Comparison of ENCODE assay signal across 17 cellular contexts in the genomic region with DNA sequence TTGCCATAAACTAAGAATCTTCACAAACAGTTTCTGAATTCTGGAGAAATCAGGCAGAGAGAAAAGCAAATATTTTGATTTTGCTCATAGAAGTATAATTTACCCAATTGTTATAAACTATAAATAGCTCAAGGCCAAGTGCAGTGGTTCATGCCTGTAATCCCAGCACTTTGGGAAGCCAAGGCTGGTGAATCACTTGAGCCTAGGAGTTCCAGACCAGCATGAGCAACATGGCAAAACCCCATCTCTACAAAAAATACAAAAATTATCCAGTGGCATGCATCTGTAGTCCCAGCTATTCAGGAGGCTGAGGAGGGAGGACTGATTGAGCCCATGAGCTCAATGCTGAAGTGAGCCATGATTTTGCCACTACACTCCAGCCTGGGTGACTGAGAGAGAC. TPM values are rescaled to one million over a fixed set of nuclear protein-coding genes. Genes with fewer than 3 reads are reported as not detected.
DNase-seq lines count a peak whose midpoint lies in the region; ATAC-seq lines count a peak whose summit lies in the region.
"Had no signal": no experiment of that assay in that cellular context is flagged by ENCODE, and none has a peak within 500 bp of the region (broad histone marks: within the 10 kb centered on the region; RNA-seq: fewer than 3 reads in every experiment).

No MANE protein-coding gene starts in this region.

- no peaks in the 10 kb centered on the region for H3K9me3 ChIP-seq in GM23248 (ENCODE audit: low read depth)

- H3K9ac ChIP-seq in GM23248, result no peak overlapping the region

- no peak for ATAC-seq in GM18498 (IDR thresholded peaks at IDR 0.05; ENCODE audit: unreplicated experiment)
- ATAC-seq: GM23338, HepG2 had no signal

- H3K36me3 ChIP-seq in GM23248 (ENCODE audit: low read depth), result no peaks in the 10 kb centered on the region

- H3K27ac ChIP-seq in GM23248, result peak overlapping the region; percentile 35; the same call in 1 of the 2 replicates
- H3K27ac ChIP-seq: C4-2B had no signal

- H3K27me3 ChIP-seq in GM23248 (replicated peaks; ENCODE audit: insufficient read depth), result no peaks in the 10 kb centered on the region

- no peak overlapping the region for H2AFZ ChIP-seq in GM23248
- H2AFZ ChIP-seq: GM23338 had no signal

- DNase-seq in GM23248 (peak; percentile 69), LHCN-M2 (ENCODE audit: low read depth) (peak; percentile 46), fibroblast of peridontal ligament (ENCODE audit: extremely low read depth) (peak; percentile 45), mesenteric fat pad (ENCODE audit: low spot score) (no peak), NCI-H187 (lab: John Stamatoyannopoulos, UW) (no peak), ureter (ENCODE audit: low spot score) (no peak)
- DNase-seq: AML-193; Caco-2; CD4-positive, alpha-beta T cell; GF-D8; HCEC 1CT; HFFc6; KG1 had no signal

- H3K4me1 ChIP-seq in GM23248 (ENCODE audit: insufficient read depth), result peaks cover 3% of the 10 kb centered on the region; the same call in 1 of the 2 replicates

- H3K4me2 ChIP-seq in GM23248 (ENCODE audit: unreplicated experiment), result no peak overlapping the region
- H3K4me2 ChIP-seq: GM23338 had no signal

- in situ Hi-C loops in GM23248 (cut with MboI), result no loop called here

- H3K4me3 ChIP-seq in GM23248, result no peak overlapping the region
- H3K4me3 ChIP-seq: GM23338 had no signal

- no peaks in the 10 kb centered on the region for H3K9me2 ChIP-seq in GM23248 (ENCODE audit: insufficient read depth)

- H3K79me2 ChIP-seq in GM23248 (ENCODE audit: insufficient read depth), result no peaks in the 10 kb centered on the region

- H3F3A ChIP-seq in GM23248 (ENCODE audit: insufficient read depth), result no peaks in the 10 kb centered on the region

- no peaks in the 10 kb centered on the region for H4K20me1 ChIP-seq in GM23248 (ENCODE audit: insufficient read depth)

RNA-seq across cellular contexts. Expression of gene MMP19, which starts 19.6 kb away (rescaled TPM):
- total RNA-seq in GM23248 (2014; rRNA removed; shearing (Covaris generic)), result 17.6 and 26.3 TPM in 2 replicates
- 13.8 and 15.7 TPM in 2 replicates for polyA plus RNA-seq in GM23248 (2016; fragmentation: Nextera tagmentation; extraction: Ambion mirVana)
- total RNA-seq in LHCN-M2 (2014; rRNA removed) (24.1 and 24.9 TPM in 2 replicates), mesenteric fat pad (774 TPM), ureter (17.7 TPM)
- 25.0 TPM for polyA plus RNA-seq in LHCN-M2 (2012)
- total RNA-seq: CD4-positive, alpha-beta T cell had no signal

RNA-seq across cellular contexts. Expression of gene DNAJC14, which starts 32.9 kb away (rescaled TPM):
- total RNA-seq in GM23248 (2014; rRNA removed; shearing (Covaris generic)), result 38.7 and 43.8 TPM in 2 replicates
- 23.7 and 24.5 TPM in 2 replicates for polyA plus RNA-seq in GM23248 (2016; fragmentation: Nextera tagmentation; extraction: Ambion mirVana)
- total RNA-seq in LHCN-M2 (2014; rRNA removed) (48.5 and 54.8 TPM in 2 replicates), mesenteric fat pad (28.1 TPM), ureter (33.0 TPM)
- polyA plus RNA-seq in LHCN-M2 (2012), result 25.5 TPM

RNA-seq across cellular contexts. Expression of gene ORMDL2, which starts 44.4 kb away (rescaled TPM):
- total RNA-seq in GM23248 (2014; rRNA removed; shearing (Covaris generic)), result 21.1 and 21.7 TPM in 2 replicates
- polyA plus RNA-seq in GM23248 (2016; fragmentation: Nextera tagmentation; extraction: Ambion mirVana), result 86.6 and 87.7 TPM in 2 replicates
- 17.2 and 19.7 TPM in 2 replicates for total RNA-seq in LHCN-M2 (2014; rRNA removed)
- polyA plus RNA-seq in LHCN-M2 (2012), result 84.6 TPM
- total RNA-seq in mesenteric fat pad, result 49.7 TPM
- 88.4 TPM for total RNA-seq in ureter

RNA-seq across cellular contexts. Expression of gene SARNP, which starts 44.8 kb away (rescaled TPM):
- 53.6 and 65.1 TPM in 2 replicates for total RNA-seq in GM23248 (2014; rRNA removed; shearing (Covaris generic))
- polyA plus RNA-seq in GM23248 (2016; fragmentation: Nextera tagmentation; extraction: Ambion mirVana), result 131 and 139 TPM in 2 replicates
- 96.4 and 111 TPM in 2 replicates for total RNA-seq in LHCN-M2 (2014; rRNA removed)
- polyA plus RNA-seq in LHCN-M2 (2012), result 104 TPM
- 39.0 TPM for total RNA-seq in mesenteric fat pad
- 61.9 TPM for total RNA-seq in ureter

Comparison
In these comparisons a context has a peak if more than half of its experiments do, and no peak if none do; other contexts are left out.
1. DNase-seq: peak in GM23248 (single experiment), LHCN-M2 (single experiment) and fibroblast of peridontal ligament (single experiment); none in mesenteric fat pad (single experiment), NCI-H187 (0 of 2) and ureter (single experiment).
2. RNA of gene MMP19, which starts 19.6 kb away (total RNA-seq): 774 TPM in mesenteric fat pad (single experiment); 24.1 to 24.9 TPM in LHCN-M2, 17.7 TPM in ureter (single experiment) and 17.6 to 26.3 TPM in GM23248; every median in the first group is over 10 times any median in the second.